22 cellular contexts compared by ENCODE assay signal in genomic region chr17:62816282-62816839, GRCh38. TPM values are rescaled to one million over a fixed set of nuclear protein-coding genes. Genes with fewer than 3 reads are reported as not detected.
DNase-seq lines count a peak whose midpoint lies in the region; ATAC-seq and TF ChIP-seq lines count a peak whose summit lies in the region.
"Had no signal": no experiment of that assay in that cellular context is flagged by ENCODE, and none has a peak within 500 bp of the region (broad histone marks: within the 10 kb centered on the region; RNA-seq: fewer than 3 reads in every experiment).

No MANE protein-coding gene starts in this region.

- intact Hi-C loops in Right ventricle myocardium superior (cut with DNase I): no loop called here

- H3K27ac ChIP-seq in parathyroid adenoma: peak overlapping the region; percentile 42
- H3K27ac ChIP-seq: KMS-11 had no signal

- peaks cover 3% of the 10 kb centered on the region for H3K9me3 ChIP-seq in parathyroid adenoma (ENCODE audit: control insufficient read depth, low read length)
- H3K9me3 ChIP-seq: HAP-1 had no signal

- no peak overlapping the region for H3K9ac ChIP-seq in parathyroid adenoma
- H3K9ac ChIP-seq: KMS-11 had no signal

- H3K4me2 ChIP-seq in parathyroid adenoma (ENCODE audit: low read length): peak overlapping the region; percentile 18
- H3K4me2 ChIP-seq: KMS-11 had no signal

- H3K27me3 ChIP-seq in parathyroid adenoma (ENCODE audit: control insufficient read depth, insufficient read depth, low read length): no peaks in the 10 kb centered on the region

- no peaks in the 10 kb centered on the region for H3K36me3 ChIP-seq in parathyroid adenoma (ENCODE audit: control insufficient read depth, insufficient read depth, low read length)
- H3K36me3 ChIP-seq: HAP-1 had no signal

- TF ChIP-seq CTCF in AG10803 (conservative IDR thresholded peaks at IDR 0.05; ENCODE audit: low read length) (no peak), fibroblast of mammary gland (conservative IDR thresholded peaks at IDR 0.05; ENCODE audit: control insufficient read depth, insufficient read depth, low read depth, low read length) (no peak), parathyroid adenoma (IDR thresholded peaks at IDR 0.05) (no peak)

- H2AFZ ChIP-seq in parathyroid adenoma: peak overlapping the region; percentile 60

- ATAC-seq in SK-N-SH treated with all-trans-retinoic acid at 6 μM for 48 hours: peak; percentile 22
- ATAC-seq in HG03439 (IDR thresholded peaks at IDR 0.05; ENCODE audit: unreplicated experiment): no peak
- ATAC-seq in Right ventricle myocardium superior (ENCODE audit: poor library complexity): no peak
- no peak for ATAC-seq in esophagus mucosa
- ATAC-seq: GM12878, Right ventricle myocardium inferior, T-cell had no signal

- peaks cover 28% of the 10 kb centered on the region for H3K4me1 ChIP-seq in parathyroid adenoma

- DNase-seq in AG10803 (ENCODE audit: low read depth) (peak; percentile 71), fibroblast of mammary gland (ENCODE audit: low read depth) (peak; percentile 53), Right ventricle myocardium superior (no peak)
- DNase-seq: Caco-2; CD4-positive, CD25-positive, alpha-beta regulatory T cell; DMS 273 treated with DMSO at 0.1 percent for 48 hours; DMS79 treated with DMSO at 0.1 percent for 48 hours; NCI-H1092 treated with DMSO at 0.1 percent for 48 hours; NCI-H146; NCI-H2029 treated with DMSO at 0.1 percent for 48 hours; NCI-H226; NCI-H524; NCI-H774; T-cell had no signal

- H3K79me2 ChIP-seq in parathyroid adenoma: no peaks in the 10 kb centered on the region

- H3K4me3 ChIP-seq in AG10803 (ENCODE audit: low read length) (no peak overlapping the region), fibroblast of mammary gland (ENCODE audit: control insufficient read depth, low read depth, low read length) (no peak overlapping the region), parathyroid adenoma (ENCODE audit: low read depth, low read length) (no peak overlapping the region)
- H3K4me3 ChIP-seq: GM12878, HAP-1 had no signal

TF ChIP-seq in SK-N-SH treated with all-trans-retinoic acid at 6 μM for 48 hours, 23 proteins besides CTCF, POLR2A, EP300 and RAD21:
- TF ChIP-seq, protein P1, sequence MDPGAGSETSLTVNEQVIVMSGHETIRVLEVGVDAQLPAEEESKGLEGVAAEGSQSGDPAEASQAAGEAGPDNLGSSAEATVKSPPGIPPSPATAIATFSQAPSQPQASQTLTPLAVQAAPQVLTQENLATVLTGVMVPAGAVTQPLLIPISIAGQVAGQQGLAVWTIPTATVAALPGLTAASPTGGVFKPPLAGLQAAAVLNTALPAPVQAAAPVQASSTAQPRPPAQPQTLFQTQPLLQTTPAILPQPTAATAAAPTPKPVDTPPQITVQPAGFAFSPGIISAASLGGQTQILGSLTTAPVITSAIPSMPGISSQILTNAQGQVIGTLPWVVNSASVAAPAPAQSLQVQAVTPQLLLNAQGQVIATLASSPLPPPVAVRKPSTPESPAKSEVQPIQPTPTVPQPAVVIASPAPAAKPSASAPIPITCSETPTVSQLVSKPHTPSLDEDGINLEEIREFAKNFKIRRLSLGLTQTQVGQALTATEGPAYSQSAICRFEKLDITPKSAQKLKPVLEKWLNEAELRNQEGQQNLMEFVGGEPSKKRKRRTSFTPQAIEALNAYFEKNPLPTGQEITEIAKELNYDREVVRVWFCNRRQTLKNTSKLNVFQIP (CRISPR knock-in tag; IDR thresholded peaks at IDR 0.05; ENCODE audit: borderline replicate concordance, low read depth): 0 out of 2 replicates have a peak, but pooled peaks have one; percentile 44
- no peak for TF ChIP-seq CSRNP3 (CRISPR knock-in tag; IDR thresholded peaks at IDR 0.05)
- peak; percentile 73 for TF ChIP-seq TOX (CRISPR knock-in tag; IDR thresholded peaks at IDR 0.05; ENCODE audit: borderline replicate concordance)
- no peak for TF ChIP-seq CREB5 (CRISPR knock-in tag; IDR thresholded peaks at IDR 0.05; ENCODE audit: low read depth)
- TF ChIP-seq, protein P2, sequence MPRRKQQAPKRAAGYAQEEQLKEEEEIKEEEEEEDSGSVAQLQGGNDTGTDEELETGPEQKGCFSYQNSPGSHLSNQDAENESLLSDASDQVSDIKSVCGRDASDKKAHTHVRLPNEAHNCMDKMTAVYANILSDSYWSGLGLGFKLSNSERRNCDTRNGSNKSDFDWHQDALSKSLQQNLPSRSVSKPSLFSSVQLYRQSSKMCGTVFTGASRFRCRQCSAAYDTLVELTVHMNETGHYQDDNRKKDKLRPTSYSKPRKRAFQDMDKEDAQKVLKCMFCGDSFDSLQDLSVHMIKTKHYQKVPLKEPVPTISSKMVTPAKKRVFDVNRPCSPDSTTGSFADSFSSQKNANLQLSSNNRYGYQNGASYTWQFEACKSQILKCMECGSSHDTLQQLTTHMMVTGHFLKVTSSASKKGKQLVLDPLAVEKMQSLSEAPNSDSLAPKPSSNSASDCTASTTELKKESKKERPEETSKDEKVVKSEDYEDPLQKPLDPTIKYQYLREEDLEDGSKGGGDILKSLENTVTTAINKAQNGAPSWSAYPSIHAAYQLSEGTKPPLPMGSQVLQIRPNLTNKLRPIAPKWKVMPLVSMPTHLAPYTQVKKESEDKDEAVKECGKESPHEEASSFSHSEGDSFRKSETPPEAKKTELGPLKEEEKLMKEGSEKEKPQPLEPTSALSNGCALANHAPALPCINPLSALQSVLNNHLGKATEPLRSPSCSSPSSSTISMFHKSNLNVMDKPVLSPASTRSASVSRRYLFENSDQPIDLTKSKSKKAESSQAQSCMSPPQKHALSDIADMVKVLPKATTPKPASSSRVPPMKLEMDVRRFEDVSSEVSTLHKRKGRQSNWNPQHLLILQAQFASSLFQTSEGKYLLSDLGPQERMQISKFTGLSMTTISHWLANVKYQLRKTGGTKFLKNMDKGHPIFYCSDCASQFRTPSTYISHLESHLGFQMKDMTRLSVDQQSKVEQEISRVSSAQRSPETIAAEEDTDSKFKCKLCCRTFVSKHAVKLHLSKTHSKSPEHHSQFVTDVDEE (CRISPR knock-in tag; IDR thresholded peaks at IDR 0.05): peak; percentile 73; the same call in 1 of the 2 replicates
- peak; percentile 99 for TF ChIP-seq ISL1 (CRISPR knock-in tag; IDR thresholded peaks at IDR 0.05)

RNA-seq across cellular contexts. Expression of gene MARCHF10, which starts 8.2 kb away (rescaled TPM):
- total RNA-seq in Right ventricle myocardium superior: not detected
- total RNA-seq in esophagus mucosa: not detected
- total RNA-seq: Caco-2; CD4-positive, CD25-positive, alpha-beta regulatory T cell; Right ventricle myocardium inferior had no signal
